Comparison of ENCODE assay signal across 1 cellular context in genomic region chr11:68551223-68551622, GRCh38.
TF ChIP-seq lines count a peak whose summit lies in the region.

No MANE protein-coding gene starts in this region.

TF ChIP-seq in GM23338, 12 proteins besides CTCF, POLR2A, EP300 and RAD21 (continued from another document):
- TF ChIP-seq, protein P1, sequence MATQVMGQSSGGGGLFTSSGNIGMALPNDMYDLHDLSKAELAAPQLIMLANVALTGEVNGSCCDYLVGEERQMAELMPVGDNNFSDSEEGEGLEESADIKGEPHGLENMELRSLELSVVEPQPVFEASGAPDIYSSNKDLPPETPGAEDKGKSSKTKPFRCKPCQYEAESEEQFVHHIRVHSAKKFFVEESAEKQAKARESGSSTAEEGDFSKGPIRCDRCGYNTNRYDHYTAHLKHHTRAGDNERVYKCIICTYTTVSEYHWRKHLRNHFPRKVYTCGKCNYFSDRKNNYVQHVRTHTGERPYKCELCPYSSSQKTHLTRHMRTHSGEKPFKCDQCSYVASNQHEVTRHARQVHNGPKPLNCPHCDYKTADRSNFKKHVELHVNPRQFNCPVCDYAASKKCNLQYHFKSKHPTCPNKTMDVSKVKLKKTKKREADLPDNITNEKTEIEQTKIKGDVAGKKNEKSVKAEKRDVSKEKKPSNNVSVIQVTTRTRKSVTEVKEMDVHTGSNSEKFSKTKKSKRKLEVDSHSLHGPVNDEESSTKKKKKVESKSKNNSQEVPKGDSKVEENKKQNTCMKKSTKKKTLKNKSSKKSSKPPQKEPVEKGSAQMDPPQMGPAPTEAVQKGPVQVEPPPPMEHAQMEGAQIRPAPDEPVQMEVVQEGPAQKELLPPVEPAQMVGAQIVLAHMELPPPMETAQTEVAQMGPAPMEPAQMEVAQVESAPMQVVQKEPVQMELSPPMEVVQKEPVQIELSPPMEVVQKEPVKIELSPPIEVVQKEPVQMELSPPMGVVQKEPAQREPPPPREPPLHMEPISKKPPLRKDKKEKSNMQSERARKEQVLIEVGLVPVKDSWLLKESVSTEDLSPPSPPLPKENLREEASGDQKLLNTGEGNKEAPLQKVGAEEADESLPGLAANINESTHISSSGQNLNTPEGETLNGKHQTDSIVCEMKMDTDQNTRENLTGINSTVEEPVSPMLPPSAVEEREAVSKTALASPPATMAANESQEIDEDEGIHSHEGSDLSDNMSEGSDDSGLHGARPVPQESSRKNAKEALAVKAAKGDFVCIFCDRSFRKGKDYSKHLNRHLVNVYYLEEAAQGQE (IDR thresholded peaks at IDR 0.05; ENCODE audit: unreplicated experiment): no peak
- TF ChIP-seq EZH2 (IDR thresholded peaks at IDR 0.05; ENCODE audit: low read depth, unreplicated experiment) (no peak), CREB1 (CRISPR knock-in tag; IDR thresholded peaks at IDR 0.05; ENCODE audit: low read depth) (no peak), NANOG (IDR thresholded peaks at IDR 0.05; ENCODE audit: borderline replicate concordance) (no peak)
- TF ChIP-seq, protein P2, sequence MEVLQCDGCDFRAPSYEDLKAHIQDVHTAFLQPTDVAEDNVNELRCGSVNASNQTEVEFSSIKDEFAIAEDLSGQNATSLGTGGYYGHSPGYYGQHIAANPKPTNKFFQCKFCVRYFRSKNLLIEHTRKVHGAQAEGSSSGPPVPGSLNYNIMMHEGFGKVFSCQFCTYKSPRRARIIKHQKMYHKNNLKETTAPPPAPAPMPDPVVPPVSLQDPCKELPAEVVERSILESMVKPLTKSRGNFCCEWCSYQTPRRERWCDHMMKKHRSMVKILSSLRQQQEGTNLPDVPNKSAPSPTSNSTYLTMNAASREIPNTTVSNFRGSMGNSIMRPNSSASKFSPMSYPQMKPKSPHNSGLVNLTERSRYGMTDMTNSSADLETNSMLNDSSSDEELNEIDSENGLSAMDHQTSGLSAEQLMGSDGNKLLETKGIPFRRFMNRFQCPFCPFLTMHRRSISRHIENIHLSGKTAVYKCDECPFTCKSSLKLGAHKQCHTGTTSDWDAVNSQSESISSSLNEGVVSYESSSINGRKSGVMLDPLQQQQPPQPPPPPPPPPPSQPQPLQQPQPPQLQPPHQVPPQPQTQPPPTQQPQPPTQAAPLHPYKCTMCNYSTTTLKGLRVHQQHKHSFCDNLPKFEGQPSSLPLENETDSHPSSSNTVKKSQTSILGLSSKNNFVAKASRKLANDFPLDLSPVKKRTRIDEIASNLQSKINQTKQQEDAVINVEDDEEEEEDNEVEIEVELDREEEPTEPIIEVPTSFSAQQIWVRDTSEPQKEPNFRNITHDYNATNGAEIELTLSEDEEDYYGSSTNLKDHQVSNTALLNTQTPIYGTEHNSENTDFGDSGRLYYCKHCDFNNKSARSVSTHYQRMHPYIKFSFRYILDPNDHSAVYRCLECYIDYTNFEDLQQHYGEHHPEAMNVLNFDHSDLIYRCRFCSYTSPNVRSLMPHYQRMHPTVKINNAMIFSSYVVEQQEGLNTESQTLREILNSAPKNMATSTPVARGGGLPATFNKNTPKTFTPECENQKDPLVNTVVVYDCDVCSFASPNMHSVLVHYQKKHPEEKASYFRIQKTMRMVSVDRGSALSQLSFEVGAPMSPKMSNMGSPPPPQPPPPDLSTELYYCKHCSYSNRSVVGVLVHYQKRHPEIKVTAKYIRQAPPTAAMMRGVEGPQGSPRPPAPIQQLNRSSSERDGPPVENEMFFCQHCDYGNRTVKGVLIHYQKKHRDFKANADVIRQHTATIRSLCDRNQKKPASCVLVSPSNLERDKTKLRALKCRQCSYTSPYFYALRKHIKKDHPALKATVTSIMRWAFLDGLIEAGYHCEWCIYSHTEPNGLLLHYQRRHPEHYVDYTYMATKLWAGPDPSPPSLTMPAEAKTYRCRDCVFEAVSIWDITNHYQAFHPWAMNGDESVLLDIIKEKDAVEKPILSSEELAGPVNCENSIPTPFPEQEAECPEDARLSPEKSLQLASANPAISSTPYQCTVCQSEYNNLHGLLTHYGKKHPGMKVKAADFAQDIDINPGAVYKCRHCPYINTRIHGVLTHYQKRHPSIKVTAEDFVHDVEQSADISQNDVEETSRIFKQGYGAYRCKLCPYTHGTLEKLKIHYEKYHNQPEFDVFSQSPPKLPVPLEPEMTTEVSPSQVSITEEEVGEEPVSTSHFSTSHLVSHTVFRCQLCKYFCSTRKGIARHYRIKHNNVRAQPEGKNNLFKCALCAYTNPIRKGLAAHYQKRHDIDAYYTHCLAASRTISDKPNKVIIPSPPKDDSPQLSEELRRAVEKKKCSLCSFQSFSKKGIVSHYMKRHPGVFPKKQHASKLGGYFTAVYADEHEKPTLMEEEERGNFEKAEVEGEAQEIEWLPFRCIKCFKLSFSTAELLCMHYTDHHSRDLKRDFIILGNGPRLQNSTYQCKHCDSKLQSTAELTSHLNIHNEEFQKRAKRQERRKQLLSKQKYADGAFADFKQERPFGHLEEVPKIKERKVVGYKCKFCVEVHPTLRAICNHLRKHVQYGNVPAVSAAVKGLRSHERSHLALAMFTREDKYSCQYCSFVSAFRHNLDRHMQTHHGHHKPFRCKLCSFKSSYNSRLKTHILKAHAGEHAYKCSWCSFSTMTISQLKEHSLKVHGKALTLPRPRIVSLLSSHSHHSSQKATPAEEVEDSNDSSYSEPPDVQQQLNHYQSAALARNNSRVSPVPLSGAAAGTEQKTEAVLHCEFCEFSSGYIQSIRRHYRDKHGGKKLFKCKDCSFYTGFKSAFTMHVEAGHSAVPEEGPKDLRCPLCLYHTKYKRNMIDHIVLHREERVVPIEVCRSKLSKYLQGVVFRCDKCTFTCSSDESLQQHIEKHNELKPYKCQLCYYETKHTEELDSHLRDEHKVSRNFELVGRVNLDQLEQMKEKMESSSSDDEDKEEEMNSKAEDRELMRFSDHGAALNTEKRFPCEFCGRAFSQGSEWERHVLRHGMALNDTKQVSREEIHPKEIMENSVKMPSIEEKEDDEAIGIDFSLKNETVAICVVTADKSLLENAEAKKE (CRISPR knock-in tag; IDR thresholded peaks at IDR 0.05): no peak
